ENCODE assay signal across 17 cellular contexts in the genomic region with DNA sequence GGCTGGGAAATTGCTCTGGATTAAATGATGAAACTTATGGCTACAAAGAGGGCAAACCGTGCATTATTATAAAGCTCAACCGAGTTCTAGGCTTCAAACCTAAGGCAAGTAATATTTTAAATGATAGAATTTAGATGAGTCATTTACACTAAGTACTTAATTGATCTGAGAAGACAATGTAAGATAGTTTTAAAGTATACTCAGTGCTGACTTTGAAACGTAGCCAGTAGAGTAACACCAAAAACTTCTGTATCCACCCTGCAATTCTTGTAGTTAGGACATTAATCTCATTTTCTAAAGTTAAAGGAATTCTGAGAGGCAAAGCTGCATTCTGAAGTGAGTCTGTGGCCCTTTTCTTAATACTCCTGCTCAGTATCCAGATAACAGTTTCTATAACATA. TPM values are rescaled to one million over a fixed set of nuclear protein-coding genes. Genes with fewer than 3 reads are reported as not detected.
DNase-seq lines count a peak whose midpoint lies in the region; ATAC-seq and TF ChIP-seq lines count a peak whose summit lies in the region.
"Had no signal": no experiment of that assay in that cellular context is flagged by ENCODE, and none has a peak within 500 bp of the region (broad histone marks: within the 10 kb centered on the region; RNA-seq: fewer than 3 reads in every experiment).

No MANE protein-coding gene starts in this region.

- no peak overlapping the region for H3K27ac ChIP-seq in BLaER1 treated with 17β-estradiol and CSF1 and Interleukin-3, amounts not matched to agents 10 nM and 100 nM
- H3K27ac ChIP-seq in gastrocnemius medialis (peak overlapping the region; percentile 51 to 99 (median 61)), Karpas-422 (ENCODE audit: low read length) (no peak overlapping the region)
- H3K27ac ChIP-seq: HL-60 had no signal

- DNase-seq in EH (ENCODE audit: low read depth): peak; percentile 16
- no peak for DNase-seq in mesothelial cell of epicardium (ENCODE audit: low spot score in 2 of 2, unreplicated experiment in 2 of 2)
- no peak for DNase-seq in gastrocnemius medialis
- DNase-seq in activated CD4-positive, alpha-beta T cell treated with anti-CD3 and anti-CD28 coated beads, Interleukin-2, amount 50 U/mL, for 4 hours: no peak
- DNase-seq in Karpas-422: no peak
- DNase-seq: CD8-positive, alpha-beta T cell; COR-L47; DMS53; HCEC 1CT; HFFc6 had no signal

- H4K20me1 ChIP-seq in BLaER1 treated with 17β-estradiol and CSF1 and Interleukin-3, amounts not matched to agents 10 nM and 100 nM: peaks cover 0 to 16% (median 0%) of the 10 kb centered on the region in 11 experiments; a peak in 4 of 22 replicates
- no peaks in the 10 kb centered on the region for H4K20me1 ChIP-seq in Karpas-422 (ENCODE audit: insufficient read depth, low read depth, low read length)

- TF ChIP-seq CTCF in mesothelial cell of epicardium (IDR thresholded peaks at IDR 0.05; ENCODE audit: unreplicated experiment): no peak
- TF ChIP-seq CTCF in gastrocnemius medialis (IDR thresholded peaks at IDR 0.05 in 4 of 5, conservative IDR thresholded peaks at IDR 0.05 in 1 of 5): no peak

- H3K27ac Mint-ChIP-seq in mesothelial cell of epicardium: peak overlapping the region; percentile 54
- H3K27ac Mint-ChIP-seq: B cell; CD14-positive monocyte; CD8-positive, alpha-beta T cell; HFFc6 had no signal

- H3K9ac ChIP-seq in BLaER1 treated with 17β-estradiol and CSF1 and Interleukin-3, amounts not matched to agents 10 nM and 100 nM: no peak overlapping the region
- H3K9ac ChIP-seq in Karpas-422 (ENCODE audit: low read length): no peak overlapping the region

- no peak overlapping the region for H3K4me3 ChIP-seq in BLaER1 treated with 17β-estradiol and CSF1 and Interleukin-3, amounts not matched to agents 10 nM and 100 nM
- H3K4me3 ChIP-seq in gastrocnemius medialis: no peak overlapping the region
- H3K4me3 ChIP-seq in Karpas-422 (ENCODE audit: low read length): no peak overlapping the region
- H3K4me3 ChIP-seq: GM12878, K562 had no signal

- peaks cover 0 to 87% (median 9%) of the 10 kb centered on the region in 11 experiments; a peak in 16 of 22 replicates for H3K36me3 ChIP-seq in BLaER1 treated with 17β-estradiol and CSF1 and Interleukin-3, amounts not matched to agents 10 nM and 100 nM
- peaks cover 0 to 86% of the 10 kb centered on the region in 2 donors for H3K36me3 ChIP-seq in gastrocnemius medialis
- H3K36me3 ChIP-seq in Karpas-422 (ENCODE audit: insufficient read depth, low read length): no peaks in the 10 kb centered on the region

- H3K9me3 ChIP-seq in BLaER1 treated with 17β-estradiol and CSF1 and Interleukin-3, amounts not matched to agents 10 nM and 100 nM (replicated peaks in 1 of 11): no peaks in the 10 kb centered on the region
- H3K9me3 ChIP-seq in gastrocnemius medialis (no peaks in the 10 kb centered on the region), Karpas-422 (ENCODE audit: low read length) (no peaks in the 10 kb centered on the region)

- H3K9me2 ChIP-seq in Karpas-422 (replicated peaks; ENCODE audit: insufficient read depth, low read length): no peaks in the 10 kb centered on the region

- no peak overlapping the region for H2AFZ ChIP-seq in Karpas-422 (ENCODE audit: low read length)

- no peak for TF ChIP-seq POLR2A in gastrocnemius medialis (IDR thresholded peaks at IDR 0.05)

- intact Hi-C loops in gastrocnemius medialis (cut with DNase I; ENCODE audit: low total_unique reads): no loop called here

- H3K4me1 ChIP-seq in BLaER1 treated with 17β-estradiol and CSF1 and Interleukin-3, amounts not matched to agents 10 nM and 100 nM: peaks cover 5 to 29% (median 18%) of the 10 kb centered on the region in 10 experiments; a peak in 15 of 20 replicates
- H3K4me1 ChIP-seq in gastrocnemius medialis (peaks cover 16 to 46% of the 10 kb centered on the region in 2 donors), Karpas-422 (ENCODE audit: low read length) (no peaks in the 10 kb centered on the region)

- ATAC-seq in gastrocnemius medialis (no peak), HG02981 (IDR thresholded peaks at IDR 0.05; ENCODE audit: unreplicated experiment) (no peak)
- ATAC-seq: CD8-positive, alpha-beta T cell; GM12878; K562 had no signal

- in situ Hi-C loops in gastrocnemius medialis (cut with MboI; ENCODE audit: low sequenced_read_pairs in 4 of 4): no loop called here

- H3K9me3 Mint-ChIP-seq in mesothelial cell of epicardium: no peaks in the 10 kb centered on the region
- H3K9me3 Mint-ChIP-seq: CD14-positive monocyte; CD8-positive, alpha-beta T cell; HFFc6 had no signal

- H3K4me3 Mint-ChIP-seq in mesothelial cell of epicardium: no peak overlapping the region
- H3K4me3 Mint-ChIP-seq: B cell; CD14-positive monocyte; CD8-positive, alpha-beta T cell; HFFc6 had no signal

- H3K36me3 Mint-ChIP-seq in mesothelial cell of epicardium: peaks cover 33% of the 10 kb centered on the region

- no peaks in the 10 kb centered on the region for H3K79me2 ChIP-seq in Karpas-422 (ENCODE audit: low read length)

- peaks cover 13% of the 10 kb centered on the region for H3K4me1 Mint-ChIP-seq in mesothelial cell of epicardium

- H3K4me2 ChIP-seq in BLaER1 treated with 17β-estradiol and CSF1 and Interleukin-3, amounts not matched to agents 10 nM and 100 nM: peak overlapping the region in 7 of 11 experiments; percentile 0 to 56 (median 45); a peak in 10 of 22 replicates
- H3K4me2 ChIP-seq in Karpas-422 (ENCODE audit: low read depth, low read length, poor library complexity, severe bottlenecking): no peak overlapping the region

- no peaks in the 10 kb centered on the region for H3K27me3 ChIP-seq in BLaER1 treated with 17β-estradiol and CSF1 and Interleukin-3, amounts not matched to agents 10 nM and 100 nM
- no peaks in the 10 kb centered on the region for H3K27me3 ChIP-seq in gastrocnemius medialis
- H3K27me3 ChIP-seq in Karpas-422 (ENCODE audit: low read length): no peaks in the 10 kb centered on the region

- H3K27me3 Mint-ChIP-seq in mesothelial cell of epicardium (ENCODE audit: low read depth): no peaks in the 10 kb centered on the region

RNA-seq across cellular contexts. Expression of a gene that starts 20.8 kb away (rescaled TPM):
- total RNA-seq in mesothelial cell of epicardium (76.4 to 81.7 TPM (median 81.4 TPM) in 3 replicates), gastrocnemius medialis (100 to 1,000 TPM; 111 to 377 (median 324) TPM)
- not detected in 2 replicates for total RNA-seq in Karpas-422 (2014; rRNA removed; shearing (Covaris generic); ENCODE audit: low replicate concordance)

Comparison
In these comparisons a context has a peak if more than half of its experiments do, and no peak if none do; other contexts are left out.
1. H3K27ac ChIP-seq: peak in gastrocnemius medialis (4 of 4); none in BLaER1 treated with 17β-estradiol and CSF1 and Interleukin-3, amounts not matched to agents 10 nM and 100 nM (0 of 11) and Karpas-422 (single experiment).
2. RNA of a gene that starts 20.8 kb away (total RNA-seq): 111 to 377 TPM in gastrocnemius medialis and 76.4 to 81.7 TPM in mesothelial cell of epicardium; not detected in Karpas-422; every median in the first group is over 10 times any median in the second.